Comparison of ENCODE assay signal across 34 cellular contexts in the genomic region with DNA sequence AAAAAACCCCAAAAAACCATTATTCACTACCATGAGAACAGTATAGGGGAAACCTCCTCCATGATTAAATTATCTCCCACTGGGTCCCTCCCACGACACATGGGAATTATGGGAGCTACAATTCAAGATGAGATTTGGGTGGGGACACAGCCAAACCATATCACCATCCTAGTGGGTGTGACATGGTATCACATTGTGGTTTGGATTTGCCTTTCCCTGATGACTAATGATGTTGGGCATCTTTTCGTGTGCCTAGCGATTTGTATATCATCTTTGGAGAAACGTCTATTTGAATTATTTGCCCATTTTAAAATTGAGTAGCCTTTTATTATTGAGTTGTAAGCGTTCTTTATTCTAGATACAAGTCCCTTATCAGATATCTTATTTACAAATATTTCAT. TPM values are rescaled to one million over a fixed set of nuclear protein-coding genes. Genes with fewer than 3 reads are reported as not detected.
"Had no signal": no experiment of that assay in that cellular context is flagged by ENCODE, and none has a peak within 500 bp of the region (broad histone marks: within the 10 kb centered on the region; RNA-seq: fewer than 3 reads in every experiment).

No MANE protein-coding gene starts in this region.

- H3K27ac Mint-ChIP-seq: activated CD4-positive, alpha-beta memory T cell treated with anti-CD3 and anti-CD28 coated beads, Interleukin-2, amount 10 ng/mL, durations not matched to agents 7 days and 5 days; activated CD4-positive, alpha-beta T cell treated with anti-CD3 and anti-CD28 coated beads for 36 hours; activated CD4-positive, alpha-beta T cell treated with anti-CD3 and anti-CD28 coated beads, Interleukin-2, amount 10 ng/mL, durations not matched to agents 7 days and 5 days; activated CD8-positive, alpha-beta T cell treated with anti-CD3 and anti-CD28 coated beads, Interleukin-2, amount 10 ng/mL, durations not matched to agents 7 days and 5 days; activated naive CD4-positive, alpha-beta T cell treated with anti-CD3 and anti-CD28 coated beads, Interleukin-2, amount 10 ng/mL, durations not matched to agents 7 days and 5 days; activated naive CD4-positive, alpha-beta T cell treated with anti-CD3 and anti-CD28 coated beads, Interleukin-2, amount 50 U/mL, for 24 hours; activated naive CD8-positive, alpha-beta T cell; activated naive CD8-positive, alpha-beta T cell treated with anti-CD3 and anti-CD28 coated beads, Interleukin-2, amount 10 ng/mL, durations not matched to agents 7 days and 5 days; activated naive CD8-positive, alpha-beta T cell treated with anti-CD3 and anti-CD28 coated beads, Interleukin-2, amount 50 U/mL, for 24 hours; activated T-cell treated with anti-CD3 and anti-CD28 coated beads, Interleukin-2, amount 50 U/mL, for 24 hours; activated T-helper 2 cell treated with anti-CD3 and anti-CD28 coated beads, Interferon-gamma antibody, Interleukin-2, Interleukin-4, amounts not matched to agents 10 μg/mL and 5 μg/mL and 100 μg/mL, durations not matched to agents 14 hours and 24 hours and 36 hours; brain; T-helper 1 cell treated with Interleukin-12 subunit alpha and Interleukin-12 subunit beta and Interleukin-4 antibody, amounts not matched to agents 30 μg/mL and 1 μg/mL, for 36 hours; T-helper 2 cell treated with Interferon-gamma antibody and Interleukin-4, amounts not matched to agents 5 μg/mL and 100 μg/mL, for 36 hours; WTC11 had no signal

- ATAC-seq: activated CD4-positive, alpha-beta T cell treated with anti-CD3 and anti-CD28 coated beads for 36 hours; activated CD4-positive, CD25-positive, alpha-beta regulatory T cell treated with anti-CD3 and anti-CD28 coated beads, Interleukin-2, amount 50 U/mL, for 24 hours; activated CD8-positive, alpha-beta T cell treated with anti-CD3 and anti-CD28 coated beads, Interleukin-2, amount 10 ng/mL, durations not matched to agents 7 days and 5 days; activated naive CD8-positive, alpha-beta T cell treated with anti-CD3 and anti-CD28 coated beads, Interleukin-2, amount 50 U/mL, for 24 hours; WTC11 had no signal

- DNase-seq: activated CD4-positive, alpha-beta memory T cell treated with anti-CD3 and anti-CD28 coated beads, Interleukin-2, amount 10 ng/mL, durations not matched to agents 7 days and 5 days; activated CD4-positive, alpha-beta T cell treated with anti-CD3 and anti-CD28 coated beads for 1 hour; activated CD4-positive, alpha-beta T cell treated with anti-CD3 and anti-CD28 coated beads for 36 hours; activated CD4-positive, alpha-beta T cell treated with anti-CD3 and anti-CD28 coated beads for 48 hours; activated CD4-positive, alpha-beta T cell treated with anti-CD3 and anti-CD28 coated beads, Interleukin-2, amount 10 ng/mL, durations not matched to agents 7 days and 5 days; activated CD4-positive, alpha-beta T cell treated with anti-CD3 and anti-CD28 coated beads, Interleukin-2, amount 50 U/mL, for 48 hours; activated CD4-positive, CD25-positive, alpha-beta regulatory T cell; activated CD8-positive, alpha-beta memory T cell treated with anti-CD3 and anti-CD28 coated beads, Interleukin-2, amount 50 U/mL, for 4 hours; activated CD8-positive, alpha-beta T cell treated with anti-CD3 and anti-CD28 coated beads, Interleukin-2, amount 10 ng/mL, durations not matched to agents 7 days and 5 days; activated effector memory CD4-positive, alpha-beta T cell treated with Interleukin-2 at 50 U/mL for 16 hours; activated gamma-delta T cell; activated naive CD4-positive, alpha-beta T cell treated with anti-CD3 and anti-CD28 coated beads, Interleukin-2, amount 10 ng/mL, durations not matched to agents 7 days and 5 days; activated naive CD4-positive, alpha-beta T cell treated with Interleukin-2 at 50 U/mL for 16 hours; activated naive CD8-positive, alpha-beta T cell treated with anti-CD3 and anti-CD28 coated beads, Interleukin-2, amount 10 ng/mL, durations not matched to agents 7 days and 5 days; activated naive CD8-positive, alpha-beta T cell treated with anti-CD3 and anti-CD28 coated beads, Interleukin-2, amount 50 U/mL, for 24 hours; activated T-cell treated with anti-CD3 and anti-CD28 coated beads, Interleukin-2, amount 50 U/mL, for 24 hours; activated T-cell treated with anti-CD3 and anti-CD28 coated beads, Interleukin-2, amount 50 U/mL, for 48 hours; amygdala; anterior cingulate cortex; caudate nucleus; cerebellar nuclear complex; T-helper 1 cell; T-helper 2 cell; T-helper 9 cell; WERI-Rb-1 had no signal

- H3K4me1 Mint-ChIP-seq: activated CD4-positive, alpha-beta memory T cell treated with anti-CD3 and anti-CD28 coated beads, Interleukin-2, amount 10 ng/mL, durations not matched to agents 7 days and 5 days; activated CD4-positive, alpha-beta T cell treated with anti-CD3 and anti-CD28 coated beads for 36 hours; activated CD4-positive, alpha-beta T cell treated with anti-CD3 and anti-CD28 coated beads, Interleukin-2, amount 10 ng/mL, durations not matched to agents 7 days and 5 days; activated naive CD4-positive, alpha-beta T cell treated with anti-CD3 and anti-CD28 coated beads, Interleukin-2, amount 10 ng/mL, durations not matched to agents 7 days and 5 days; activated naive CD4-positive, alpha-beta T cell treated with anti-CD3 and anti-CD28 coated beads, Interleukin-2, amount 50 U/mL, for 24 hours; activated naive CD8-positive, alpha-beta T cell treated with anti-CD3 and anti-CD28 coated beads, Interleukin-2, amount 10 ng/mL, durations not matched to agents 7 days and 5 days; activated naive CD8-positive, alpha-beta T cell treated with anti-CD3 and anti-CD28 coated beads, Interleukin-2, amount 50 U/mL, for 24 hours; central memory CD8-positive, alpha-beta T cell had no signal

- H3K4me3 Mint-ChIP-seq: activated CD4-positive, alpha-beta memory T cell treated with anti-CD3 and anti-CD28 coated beads, Interleukin-2, amount 10 ng/mL, durations not matched to agents 7 days and 5 days; activated CD4-positive, alpha-beta T cell treated with anti-CD3 and anti-CD28 coated beads for 36 hours; activated CD4-positive, alpha-beta T cell treated with anti-CD3 and anti-CD28 coated beads, Interleukin-2, amount 10 ng/mL, durations not matched to agents 7 days and 5 days; activated CD8-positive, alpha-beta T cell treated with anti-CD3 and anti-CD28 coated beads, Interleukin-2, amount 10 ng/mL, durations not matched to agents 7 days and 5 days; activated naive CD4-positive, alpha-beta T cell treated with anti-CD3 and anti-CD28 coated beads, Interleukin-2, amount 10 ng/mL, durations not matched to agents 7 days and 5 days; activated naive CD4-positive, alpha-beta T cell treated with anti-CD3 and anti-CD28 coated beads, Interleukin-2, amount 50 U/mL, for 24 hours; activated naive CD8-positive, alpha-beta T cell; activated naive CD8-positive, alpha-beta T cell treated with anti-CD3 and anti-CD28 coated beads, Interleukin-2, amount 10 ng/mL, durations not matched to agents 7 days and 5 days; activated naive CD8-positive, alpha-beta T cell treated with anti-CD3 and anti-CD28 coated beads, Interleukin-2, amount 50 U/mL, for 24 hours; activated T-cell treated with anti-CD3 and anti-CD28 coated beads, Interleukin-2, amount 50 U/mL, for 24 hours; brain; central memory CD8-positive, alpha-beta T cell; T-helper 1 cell treated with Interleukin-12 subunit alpha and Interleukin-12 subunit beta and Interleukin-4 antibody, amounts not matched to agents 30 μg/mL and 1 μg/mL, for 36 hours; T-helper 2 cell treated with Interferon-gamma antibody and Interleukin-4, amounts not matched to agents 5 μg/mL and 100 μg/mL, for 36 hours; WTC11 had no signal

- H3K36me3 Mint-ChIP-seq: activated naive CD4-positive, alpha-beta T cell treated with anti-CD3 and anti-CD28 coated beads, Interleukin-2, amount 10 ng/mL, durations not matched to agents 7 days and 5 days; activated naive CD4-positive, alpha-beta T cell treated with anti-CD3 and anti-CD28 coated beads, Interleukin-2, amount 50 U/mL, for 24 hours; activated naive CD8-positive, alpha-beta T cell treated with anti-CD3 and anti-CD28 coated beads, Interleukin-2, amount 10 ng/mL, durations not matched to agents 7 days and 5 days; brain; WTC11 had no signal

- H3K9me3 Mint-ChIP-seq: activated CD4-positive, alpha-beta memory T cell treated with anti-CD3 and anti-CD28 coated beads, Interleukin-2, amount 10 ng/mL, durations not matched to agents 7 days and 5 days; activated CD4-positive, alpha-beta T cell treated with anti-CD3 and anti-CD28 coated beads, Interleukin-2, amount 10 ng/mL, durations not matched to agents 7 days and 5 days; activated naive CD4-positive, alpha-beta T cell treated with anti-CD3 and anti-CD28 coated beads, Interleukin-2, amount 10 ng/mL, durations not matched to agents 7 days and 5 days; activated naive CD4-positive, alpha-beta T cell treated with anti-CD3 and anti-CD28 coated beads, Interleukin-2, amount 50 U/mL, for 24 hours; activated naive CD8-positive, alpha-beta T cell treated with anti-CD3 and anti-CD28 coated beads, Interleukin-2, amount 10 ng/mL, durations not matched to agents 7 days and 5 days; activated naive CD8-positive, alpha-beta T cell treated with anti-CD3 and anti-CD28 coated beads, Interleukin-2, amount 50 U/mL, for 24 hours; activated T-cell treated with anti-CD3 and anti-CD28 coated beads, Interleukin-2, amount 50 U/mL, for 24 hours; activated T-helper 2 cell treated with anti-CD3 and anti-CD28 coated beads, Interferon-gamma antibody, Interleukin-2, Interleukin-4, amounts not matched to agents 10 μg/mL and 5 μg/mL and 100 μg/mL, durations not matched to agents 14 hours and 24 hours and 36 hours; central memory CD8-positive, alpha-beta T cell; T-helper 1 cell treated with Interleukin-12 subunit alpha and Interleukin-12 subunit beta and Interleukin-4 antibody, amounts not matched to agents 30 μg/mL and 1 μg/mL, for 36 hours; T-helper 2 cell treated with Interferon-gamma antibody and Interleukin-4, amounts not matched to agents 5 μg/mL and 100 μg/mL, for 36 hours; WTC11 had no signal

RNA-seq across cellular contexts. Expression of a gene that starts 8.7 kb away (rescaled TPM):
- total RNA-seq: activated CD8-positive, alpha-beta T cell treated with anti-CD3 and anti-CD28 coated beads, Interleukin-2, amount 10 ng/mL, durations not matched to agents 7 days and 5 days; activated naive CD8-positive, alpha-beta T cell treated with anti-CD3 and anti-CD28 coated beads, Interleukin-2, amount 10 ng/mL, durations not matched to agents 7 days and 5 days had no signal
